Comparison of ENCODE assay signal across 15 cellular contexts in the genomic region with DNA sequence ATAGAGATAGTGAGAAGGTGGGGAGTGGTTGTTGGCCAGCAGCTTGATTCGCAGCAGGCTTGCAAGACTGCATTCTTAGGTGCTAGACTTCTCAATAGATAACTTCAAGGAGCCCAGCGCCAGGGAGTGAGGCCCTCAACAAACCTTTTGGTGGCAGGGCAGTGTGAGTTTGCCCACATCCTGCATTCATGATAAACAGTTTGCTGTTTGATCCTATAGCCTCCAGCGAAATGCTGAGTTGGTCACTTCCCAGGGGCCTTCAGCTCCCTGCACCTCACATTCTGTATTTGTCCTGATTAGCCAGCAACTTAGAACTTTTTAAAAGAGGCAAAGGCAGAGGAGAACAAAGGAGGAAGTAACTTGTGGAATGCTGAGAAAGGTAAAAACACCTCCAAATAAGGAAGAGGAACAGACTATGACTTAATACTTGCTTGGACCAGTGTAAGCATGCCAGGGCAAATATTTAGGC. TPM values are rescaled to one million over a fixed set of nuclear protein-coding genes. Genes with fewer than 3 reads are reported as not detected.
DNase-seq lines count a peak whose midpoint lies in the region; ATAC-seq, FAIRE-seq and TF ChIP-seq lines count a peak whose summit lies in the region.
"Had no signal": no experiment of that assay in that cellular context is flagged by ENCODE, and none has a peak within 500 bp of the region (broad histone marks: within the 10 kb centered on the region; RNA-seq: fewer than 3 reads in every experiment).

No MANE protein-coding gene starts in this region.

- peaks cover 80% of the 10 kb centered on the region for H3K4me1 Mint-ChIP-seq in endodermal cell
- peaks cover 62% of the 10 kb centered on the region for H3K4me1 Mint-ChIP-seq in mesothelial cell of epicardium
- H3K4me1 Mint-ChIP-seq: activated naive CD4-positive, alpha-beta T cell treated with anti-CD3 and anti-CD28 coated beads, Interleukin-2, amount 10 ng/mL, durations not matched to agents 7 days and 5 days; CD4-positive, alpha-beta memory T cell had no signal

- TF ChIP-seq POLR2A in GM12891 (IDR thresholded peaks at IDR 0.05; ENCODE audit: low read depth, low read length): no peak

- no peaks in the 10 kb centered on the region for H3K27me3 Mint-ChIP-seq in endodermal cell (ENCODE audit: insufficient read depth)
- no peaks in the 10 kb centered on the region for H3K27me3 Mint-ChIP-seq in mesothelial cell of epicardium (ENCODE audit: low read depth)

- peak overlapping the region; percentile 88 for H3K9ac ChIP-seq in endodermal cell (ENCODE audit: extremely low read depth, low read length, poor library complexity, severe bottlenecking)

- peak overlapping the region; percentile 93 for H3K27ac Mint-ChIP-seq in endodermal cell
- H3K27ac Mint-ChIP-seq in mesothelial cell of epicardium: peak overlapping the region; percentile 95
- H3K27ac Mint-ChIP-seq: activated naive CD4-positive, alpha-beta T cell treated with anti-CD3 and anti-CD28 coated beads, Interleukin-2, amount 10 ng/mL, durations not matched to agents 7 days and 5 days; CD4-positive, alpha-beta memory T cell had no signal

- H3K27ac ChIP-seq in endodermal cell (ENCODE audit: low read depth, low read length): peak overlapping the region; percentile 22
- H3K27ac ChIP-seq: right lobe of liver, SJCRH30 had no signal

- H3K9me3 Mint-ChIP-seq in endodermal cell (peaks cover 5% of the 10 kb centered on the region), mesothelial cell of epicardium (no peaks in the 10 kb centered on the region)
- H3K9me3 Mint-ChIP-seq: activated naive CD4-positive, alpha-beta T cell treated with anti-CD3 and anti-CD28 coated beads, Interleukin-2, amount 10 ng/mL, durations not matched to agents 7 days and 5 days; CD4-positive, alpha-beta memory T cell had no signal

- H3K36me3 Mint-ChIP-seq in endodermal cell (ENCODE audit: low read depth) (peaks cover 31% of the 10 kb centered on the region), mesothelial cell of epicardium (no peaks in the 10 kb centered on the region)
- H3K36me3 Mint-ChIP-seq: activated naive CD4-positive, alpha-beta T cell treated with anti-CD3 and anti-CD28 coated beads, Interleukin-2, amount 10 ng/mL, durations not matched to agents 7 days and 5 days; CD4-positive, alpha-beta memory T cell had no signal

- H3K4me3 ChIP-seq in endodermal cell (ENCODE audit: low read length): peak overlapping the region; percentile 97
- H3K4me3 ChIP-seq: right lobe of liver, SJCRH30 had no signal

- no peak for FAIRE-seq in GM12891 (lab: Jason Lieb, UNC)

- H3K4me1 ChIP-seq in endodermal cell (ENCODE audit: control insufficient read depth, insufficient read depth, low read length): peaks cover 22% of the 10 kb centered on the region
- H3K4me1 ChIP-seq: SJCRH30 had no signal

- no peaks in the 10 kb centered on the region for H3K27me3 ChIP-seq in endodermal cell (ENCODE audit: control insufficient read depth, insufficient read depth, low read length, poor library complexity, severe bottlenecking)
- H3K27me3 ChIP-seq: right lobe of liver, SJCRH30 had no signal

- intact Hi-C loops in left colon (cut with DNase I, micrococcal nuclease): no loop called here

- 19 to 35% methylated on average over 3 of the region's 3 CpGs for WGBS in endodermal cell (ENCODE audit: insufficient coverage in 1 of 2, insufficient read length in 1 of 2), 2 experiments

- DNase-seq in M059J (ENCODE audit: low read depth): peak; percentile 91
- DNase-seq in endodermal cell: peak; percentile 93
- DNase-seq in mesothelial cell of epicardium (ENCODE audit: low spot score in 2 of 2, unreplicated experiment in 2 of 2): no peak
- DNase-seq in NCI-H82 (lab: John Stamatoyannopoulos, UW): no peak
- DNase-seq in left colon: no peak
- DNase-seq in GM12891 (ENCODE audit: insufficient read length, low spot score): no peak
- DNase-seq: activated naive CD4-positive, alpha-beta T cell treated with anti-CD3 and anti-CD28 coated beads, Interleukin-2, amount 10 ng/mL, durations not matched to agents 7 days and 5 days; CD4-positive, alpha-beta memory T cell; cerebellar nuclear complex; KG1; NCI-H1694; NCI-H748 treated with DMSO at 0.1 percent for 48 hours; right lobe of liver; SJCRH30 had no signal

- no peak for ATAC-seq in HG02623 (IDR thresholded peaks at IDR 0.05; ENCODE audit: unreplicated experiment)
- no peak for ATAC-seq in left colon
- ATAC-seq: right lobe of liver had no signal

- H3K36me3 ChIP-seq in endodermal cell (ENCODE audit: control insufficient read depth, insufficient read depth, low read length): peaks cover 38% of the 10 kb centered on the region
- H3K36me3 ChIP-seq: right lobe of liver, SJCRH30 had no signal

- peak overlapping the region; percentile 74 for H3K4me3 Mint-ChIP-seq in endodermal cell
- H3K4me3 Mint-ChIP-seq in mesothelial cell of epicardium: peak overlapping the region; percentile 59
- H3K4me3 Mint-ChIP-seq: activated naive CD4-positive, alpha-beta T cell treated with anti-CD3 and anti-CD28 coated beads, Interleukin-2, amount 10 ng/mL, durations not matched to agents 7 days and 5 days; CD4-positive, alpha-beta memory T cell had no signal

- no peak for TF ChIP-seq CTCF in endodermal cell (conservative IDR thresholded peaks at IDR 0.05)
- no peak for TF ChIP-seq CTCF in mesothelial cell of epicardium (IDR thresholded peaks at IDR 0.05; ENCODE audit: unreplicated experiment)

- H3K9me3 ChIP-seq in endodermal cell (ENCODE audit: control insufficient read depth, low read length): peaks cover 19% of the 10 kb centered on the region
- H3K9me3 ChIP-seq: right lobe of liver, SJCRH30 had no signal

TF ChIP-seq in GM12891, 5 proteins besides CTCF, POLR2A, EP300 and RAD21:
- TF ChIP-seq POU2F2 (IDR thresholded peaks at IDR 0.05; ENCODE audit: low read depth, low read length): no peak
- TF ChIP-seq PAX5 (IDR thresholded peaks at IDR 0.05; ENCODE audit: insufficient read depth, low read length, severe bottlenecking): no peak
- no peak for TF ChIP-seq POLR2AphosphoS5 (IDR thresholded peaks at IDR 0.05; ENCODE audit: low read depth, low read length)
- no peak for TF ChIP-seq TAF1 (IDR thresholded peaks at IDR 0.05; ENCODE audit: low read depth, low read length)
- no peak for TF ChIP-seq SPI1 (IDR thresholded peaks at IDR 0.05; ENCODE audit: low read depth, low read length)

RNA-seq across cellular contexts. Expression of a gene that starts 25.1 kb away (rescaled TPM):
- total RNA-seq in M059J (2014; rRNA removed; shearing (Covaris generic)): not detected in 2 replicates
- total RNA-seq in endodermal cell (not detected), mesothelial cell of epicardium (not detected in 3 replicates), left colon (not detected)
- polyA plus RNA-seq in endodermal cell (2013, experiment 1 of 2): not detected
- not detected for polyA plus RNA-seq in endodermal cell (2013, experiment 2 of 2)
- not detected for polyA plus RNA-seq in GM12891 (2012; ENCODE audit: low read depth, missing spikeins)
- total RNA-seq: CD4-positive, alpha-beta memory T cell; right lobe of liver; SJCRH30 had no signal
- polyA plus RNA-seq: CD4-positive, alpha-beta memory T cell had no signal

RNA-seq across cellular contexts. Expression of a gene that starts 35.5 kb away (rescaled TPM):
- not detected in 2 replicates for total RNA-seq in M059J (2014; rRNA removed; shearing (Covaris generic))
- not detected for total RNA-seq in endodermal cell
- polyA plus RNA-seq in endodermal cell (2013, experiment 1 of 2): not detected
- polyA plus RNA-seq in endodermal cell (2013, experiment 2 of 2): not detected
- total RNA-seq in mesothelial cell of epicardium: not detected in 3 replicates
- total RNA-seq in left colon: not detected
- not detected for polyA plus RNA-seq in GM12891 (2012; ENCODE audit: low read depth, missing spikeins)
- total RNA-seq: CD4-positive, alpha-beta memory T cell; right lobe of liver; SJCRH30 had no signal
- polyA plus RNA-seq: CD4-positive, alpha-beta memory T cell had no signal

RNA-seq across cellular contexts. Expression of a gene that starts 59.3 kb away (rescaled TPM):
- total RNA-seq in M059J (2014; rRNA removed; shearing (Covaris generic)): 0.12 and 2.1 TPM in 2 replicates
- total RNA-seq in endodermal cell: under 1 TPM in 1 of 2 donors, not detected in 1; 0.15 TPM
- polyA plus RNA-seq in endodermal cell (2013, experiment 1 of 2): not detected
- polyA plus RNA-seq in endodermal cell (2013, experiment 2 of 2): not detected
- not detected in 3 replicates for total RNA-seq in mesothelial cell of epicardium
- total RNA-seq in left colon: not detected
- polyA plus RNA-seq in GM12891 (2012; ENCODE audit: low read depth, missing spikeins): not detected
- total RNA-seq: CD4-positive, alpha-beta memory T cell; right lobe of liver; SJCRH30 had no signal
- polyA plus RNA-seq: CD4-positive, alpha-beta memory T cell had no signal

Comparison
In these comparisons a context has a peak if more than half of its experiments do, and no peak if none do; other contexts are left out.
1. DNase-seq: peak in M059J (single experiment) and endodermal cell (single experiment); none in mesothelial cell of epicardium (0 of 2), NCI-H82 (single experiment), left colon (0 of 2) and GM12891 (single experiment).